ENCODE assay signal across 8 cellular contexts in genomic region chr11:66694732-66695207, GRCh38. TPM values are rescaled to one million over a fixed set of nuclear protein-coding genes. Genes with fewer than 3 reads are reported as not detected.
DNase-seq lines count a peak whose midpoint lies in the region; ATAC-seq and TF ChIP-seq lines count a peak whose summit lies in the region.

No MANE protein-coding gene starts in this region.

- H3K4me3 Mint-ChIP-seq in activated naive CD4-positive, alpha-beta T cell treated with anti-CD3 and anti-CD28 coated beads, Interleukin-2, amount 10 ng/mL, durations not matched to agents 7 days and 5 days, result no peak overlapping the region
- no peak overlapping the region for H3K4me3 Mint-ChIP-seq in type B pancreatic cell

- TF ChIP-seq RAD21 in SK-N-SH (IDR thresholded peaks at IDR 0.05; ENCODE audit: low read length), result peak; percentile 89

- H3K4me1 ChIP-seq in SK-N-SH (ENCODE audit: control insufficient read depth in 1 of 2, insufficient read depth in 2 of 2, low read depth in 1 of 2, low read length in 1 of 2) (no peaks in the 10 kb centered on the region), parathyroid adenoma (no peaks in the 10 kb centered on the region)

- ATAC-seq in GM18907 (IDR thresholded peaks at IDR 0.05; ENCODE audit: unreplicated experiment), result peak; percentile 61

- no peaks in the 10 kb centered on the region for H3F3A ChIP-seq in SK-N-SH (replicated peaks; ENCODE audit: insufficient read depth)

- no peaks in the 10 kb centered on the region for H3K9me2 ChIP-seq in SK-N-SH

- H3K36me3 ChIP-seq in SK-N-SH (replicated peaks in 1 of 2; ENCODE audit: control insufficient read depth in 1 of 2, insufficient read depth in 2 of 2, low read length in 1 of 2) (peaks cover 4 to 51% of the 10 kb centered on the region in 2 experiments), parathyroid adenoma (ENCODE audit: control insufficient read depth, insufficient read depth, low read length) (no peaks in the 10 kb centered on the region)

- H4K20me1 ChIP-seq in SK-N-SH (ENCODE audit: insufficient read depth), result no peaks in the 10 kb centered on the region

- H3K27me3 ChIP-seq in SK-N-SH (ENCODE audit: insufficient read depth), result no peaks in the 10 kb centered on the region
- H3K27me3 ChIP-seq in parathyroid adenoma (ENCODE audit: control insufficient read depth, insufficient read depth, low read length), result no peaks in the 10 kb centered on the region

- POLR2A ChIA-PET in SK-N-SH (lab: Yijun Ruan, JAX), result no interaction called here

- no peaks in the 10 kb centered on the region for H3K4me1 Mint-ChIP-seq in activated naive CD4-positive, alpha-beta T cell treated with anti-CD3 and anti-CD28 coated beads, Interleukin-2, amount 10 ng/mL, durations not matched to agents 7 days and 5 days
- peaks cover 9% of the 10 kb centered on the region for H3K4me1 Mint-ChIP-seq in type B pancreatic cell (ENCODE audit: unreplicated experiment)

- peak overlapping the region in 1 of 2 experiments; percentile 11; a peak in 2 of 4 replicates for H3K27ac ChIP-seq in SK-N-SH (ENCODE audit: low read depth in 2 of 2, low read length in 1 of 2)
- no peak overlapping the region for H3K27ac ChIP-seq in parathyroid adenoma

- no peaks in the 10 kb centered on the region for H3K9me3 Mint-ChIP-seq in activated naive CD4-positive, alpha-beta T cell treated with anti-CD3 and anti-CD28 coated beads, Interleukin-2, amount 10 ng/mL, durations not matched to agents 7 days and 5 days
- no peaks in the 10 kb centered on the region for H3K9me3 Mint-ChIP-seq in type B pancreatic cell

- H2AFZ ChIP-seq in SK-N-SH (ENCODE audit: low read depth) (0 out of 2 replicates have a peak overlapping the region, but pooled peaks have one; percentile 7), parathyroid adenoma (no peak overlapping the region)

- H3K9ac ChIP-seq in SK-N-SH, result no peak overlapping the region
- no peak overlapping the region for H3K9ac ChIP-seq in parathyroid adenoma

- H3K4me2 ChIP-seq in SK-N-SH (no peak overlapping the region), parathyroid adenoma (ENCODE audit: low read length) (no peak overlapping the region)

- no peak for TF ChIP-seq EP300 in SK-N-SH (IDR thresholded peaks at IDR 0.05; ENCODE audit: borderline replicate concordance in 1 of 2, low read depth in 1 of 2, low read length in 1 of 2)

- H3K79me2 ChIP-seq in SK-N-SH (ENCODE audit: insufficient read depth) (no peaks in the 10 kb centered on the region), parathyroid adenoma (no peaks in the 10 kb centered on the region)

- DNase-seq in A172 (ENCODE audit: low spot score), result peak; percentile 96
- DNase-seq in NCI-H1105 treated with DMSO at 0.1 percent for 48 hours (lab: John Stamatoyannopoulos, UW), result peak; percentile 88
- DNase-seq in SK-N-SH, result peak; percentile 89
- DNase-seq in activated naive CD4-positive, alpha-beta T cell treated with anti-CD3 and anti-CD28 coated beads, Interleukin-2, amount 10 ng/mL, durations not matched to agents 7 days and 5 days, result peak; percentile 90
- peak; percentile 95 for DNase-seq in glomerular visceral epithelial cell (ENCODE audit: extremely low spot score)
- DNase-seq in type B pancreatic cell (ENCODE audit: extremely low spot score, unreplicated experiment), result peak; percentile 91

- CTCF ChIA-PET in SK-N-SH (lab: Yijun Ruan, JAX), result interaction anchor here (0.6 to 6.6 kb wide), 27 partner anchors 9 to 328 kb away, joined by 3 to 52 read pairs (median 4); partner anchors contain the start of genes C11orf86, CTSF and SYT12
- CTCF ChIA-PET in activated naive CD4-positive, alpha-beta T cell treated with anti-CD3 and anti-CD28 coated beads, Interleukin-2, amount 10 ng/mL, durations not matched to agents 7 days and 5 days (lab: Charles Lee), result interaction anchor here (0.6 to 6.2 kb wide), 14 partner anchors 29 to 377 kb away, joined by 3 to 47 read pairs (median 5); no protein-coding TSS in a partner anchor

- 47% methylated on average over 3 of the region's 6 CpGs for WGBS in SK-N-SH (ENCODE audit: low lambda C conversion rate)

- H3K27ac Mint-ChIP-seq in activated naive CD4-positive, alpha-beta T cell treated with anti-CD3 and anti-CD28 coated beads, Interleukin-2, amount 10 ng/mL, durations not matched to agents 7 days and 5 days, result peak overlapping the region; percentile 12
- H3K27ac Mint-ChIP-seq in type B pancreatic cell, result peak overlapping the region; percentile 85

- H3K27me3 Mint-ChIP-seq in activated naive CD4-positive, alpha-beta T cell treated with anti-CD3 and anti-CD28 coated beads, Interleukin-2, amount 10 ng/mL, durations not matched to agents 7 days and 5 days, result peaks cover 8% of the 10 kb centered on the region
- H3K27me3 Mint-ChIP-seq in type B pancreatic cell, result no peaks in the 10 kb centered on the region

- TF ChIP-seq CTCF in SK-N-SH (IDR thresholded peaks at IDR 0.05) (peak; percentile 98), parathyroid adenoma (IDR thresholded peaks at IDR 0.05) (peak; percentile 85), type B pancreatic cell (conservative IDR thresholded peaks at IDR 0.05) (peak; percentile 96)

- H3K4me3 ChIP-seq in SK-N-SH (ENCODE audit: low read depth in 2 of 2, low read length in 1 of 2), result no peak overlapping the region; a peak in 1 of 4 replicates
- no peak overlapping the region for H3K4me3 ChIP-seq in parathyroid adenoma (ENCODE audit: low read depth, low read length)

- no peaks in the 10 kb centered on the region for H3K36me3 Mint-ChIP-seq in activated naive CD4-positive, alpha-beta T cell treated with anti-CD3 and anti-CD28 coated beads, Interleukin-2, amount 10 ng/mL, durations not matched to agents 7 days and 5 days
- peaks cover 15% of the 10 kb centered on the region for H3K36me3 Mint-ChIP-seq in type B pancreatic cell

- H3K9me3 ChIP-seq in SK-N-SH (no peaks in the 10 kb centered on the region), parathyroid adenoma (ENCODE audit: control insufficient read depth, low read length) (no peaks in the 10 kb centered on the region)

TF ChIP-seq in SK-N-SH, 30 proteins besides CTCF, POLR2A, EP300 and RAD21:
- TF ChIP-seq EZH2phosphoT487 (IDR thresholded peaks at IDR 0.05; ENCODE audit: borderline replicate concordance, low read depth) (no peak), USF2 (IDR thresholded peaks at IDR 0.05; ENCODE audit: borderline replicate concordance, low read depth, low read length) (no peak), RCOR1 (IDR thresholded peaks at IDR 0.05; ENCODE audit: low read length) (0 out of 2 replicates have a peak, but pooled peaks have one; percentile 36), RFX5 (IDR thresholded peaks at IDR 0.05; ENCODE audit: low read length) (no peak), CHD2 (IDR thresholded peaks at IDR 0.05; ENCODE audit: low read length, partially characterized antibody) (peak; percentile 49), ELF1 (IDR thresholded peaks at IDR 0.05) (0 out of 2 replicates have a peak, but pooled peaks have one; percentile 24), MXI1 (IDR thresholded peaks at IDR 0.05; ENCODE audit: low read depth, low read length) (peak; percentile 58; the same call in 1 of the 2 replicates), NRF1 (IDR thresholded peaks at IDR 0.05; ENCODE audit: low read depth, low read length) (peak; percentile 55), TAF1 (IDR thresholded peaks at IDR 0.05; ENCODE audit: borderline replicate concordance, low read depth, low read length) (peak; percentile 9; the same call in 1 of the 2 replicates), TCF12 (IDR thresholded peaks at IDR 0.05) (peak; percentile 37; the same call in 1 of the 2 replicates), SMC3 (IDR thresholded peaks at IDR 0.05; ENCODE audit: low read depth, low read length) (peak; percentile 98), SIN3A (IDR thresholded peaks at IDR 0.05; ENCODE audit: borderline replicate concordance, low read depth, low read length) (peak; percentile 77; the same call in 1 of the 2 replicates), MAX (IDR thresholded peaks at IDR 0.05; ENCODE audit: low read depth) (0 out of 2 replicates have a peak, but pooled peaks have one; percentile 60), RXRA (IDR thresholded peaks at IDR 0.05; ENCODE audit: borderline replicate concordance, low read depth) (no peak)
TF ChIP-seq in SK-N-SH: peak in this region for 10.

RNA-seq across cellular contexts. Expression of gene RBM4B, which starts 17.1 kb away (rescaled TPM):
- 24.9 and 27.7 TPM in 2 replicates for total RNA-seq in A172 (2014; rRNA removed; shearing (Covaris generic))
- polyA plus RNA-seq in SK-N-SH (2012; rRNA removed), result 31.1 and 43.3 TPM in 2 replicates
- polyA plus RNA-seq in SK-N-SH (2012; cell fraction: cytosol; rRNA removed), result 26.1 and 30.8 TPM in 2 replicates
- 59.8 and 93.4 TPM in 2 replicates for polyA plus RNA-seq in SK-N-SH (2012; cell fraction: nucleus; rRNA removed)
- total RNA-seq in type B pancreatic cell (ENCODE audit: low replicate concordance), result 25.2 and 49.1 TPM in 2 replicates

RNA-seq across cellular contexts. Expression of gene SPTBN2, which starts 34.2 kb away (rescaled TPM):
- 31.6 and 33.4 TPM in 2 replicates for total RNA-seq in A172 (2014; rRNA removed; shearing (Covaris generic))
- 16.2 and 19.7 TPM in 2 replicates for polyA plus RNA-seq in SK-N-SH (2012; rRNA removed)
- polyA plus RNA-seq in SK-N-SH (2012; cell fraction: cytosol; rRNA removed), result 8.6 and 11.2 TPM in 2 replicates
- polyA plus RNA-seq in SK-N-SH (2012; cell fraction: nucleus; rRNA removed), result 76.3 and 105 TPM in 2 replicates
- 56.0 and 139 TPM in 2 replicates for total RNA-seq in type B pancreatic cell (ENCODE audit: low replicate concordance)

RNA-seq across cellular contexts. Expression of gene RBM4, which starts 56.3 kb away (rescaled TPM):
- 92.5 and 94.1 TPM in 2 replicates for total RNA-seq in A172 (2014; rRNA removed; shearing (Covaris generic))
- polyA plus RNA-seq in SK-N-SH (2012; rRNA removed), result 202 and 222 TPM in 2 replicates
- polyA plus RNA-seq in SK-N-SH (2012; cell fraction: cytosol; rRNA removed), result 189 and 200 TPM in 2 replicates
- 104 and 183 TPM in 2 replicates for polyA plus RNA-seq in SK-N-SH (2012; cell fraction: nucleus; rRNA removed)
- total RNA-seq in type B pancreatic cell (ENCODE audit: low replicate concordance), result 191 and 228 TPM in 2 replicates
